ENCODE assay signal across 7 cellular contexts in the genomic region with DNA sequence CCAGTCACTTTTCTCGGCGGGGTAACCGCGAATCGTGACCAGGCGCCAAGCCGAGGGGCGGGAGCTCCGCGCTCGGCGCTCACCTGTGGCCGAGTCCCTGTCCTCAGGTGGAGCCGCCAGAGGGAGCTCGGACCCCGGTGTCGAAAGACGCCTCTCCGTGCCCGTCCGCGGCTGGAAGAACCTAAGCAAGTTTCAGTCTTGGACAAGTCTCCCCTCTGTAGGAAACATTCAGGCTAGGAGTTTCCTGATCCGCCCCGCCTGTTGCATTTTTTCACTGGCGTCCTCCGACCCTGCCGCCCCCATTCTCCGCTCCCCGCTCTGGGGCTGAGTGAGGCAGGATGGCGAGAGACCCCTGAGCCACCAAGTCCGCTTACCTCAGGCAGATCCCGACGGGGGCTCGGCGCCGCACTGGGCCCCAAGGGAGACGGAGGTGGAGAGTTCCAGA.
A peak's percentile ranks its signal among the peaks of the same experiment; 100 is the strongest.
DNase-seq lines count a peak whose midpoint lies in the region; ATAC-seq lines count a peak whose summit lies in the region.

No MANE protein-coding gene starts in this region.

- DNase-seq in NCI-H2081 treated with DMSO at 0.1 percent for 48 hours (lab: John Stamatoyannopoulos, UW) (peak; percentile 10), cerebellar nuclear complex (lab: John Stamatoyannopoulos, UW) (peak; percentile 26 to 73), islet precursor cell (peak; percentile 96)
- peak; percentile 36 for DNase-seq in activated CD4-positive, alpha-beta T cell treated with anti-CD3 and anti-CD28 coated beads for 1 hour
- DNase-seq in stimulated activated CD4-positive, alpha-beta T cell treated with anti-CD3 and anti-CD28 coated beads, Interleukin-12 subunit alpha, Interleukin-12 subunit beta, amount 100 ng/mL, for 24 hours (ENCODE audit: low read depth in 2 of 2), result peak; percentile 1 to 43

- peak; percentile 35 for ATAC-seq in GM18502 (IDR thresholded peaks at IDR 0.05; ENCODE audit: poor library complexity, unreplicated experiment)
- peak; percentile 43 for ATAC-seq in HG02943 (IDR thresholded peaks at IDR 0.05; ENCODE audit: low read depth, unreplicated experiment)

Comparison
In these comparisons a context has a peak if more than half of its experiments do, and no peak if none do; other contexts are left out.
1. Peak in every context shown above with its lines: DNase-seq and ATAC-seq.
2. DNase-seq: peak in every context shown above with its lines; median percentile 96 in islet precursor cell; 50 in cerebellar nuclear complex; 36 in activated CD4-positive, alpha-beta T cell treated with anti-CD3 and anti-CD28 coated beads for 1 hour; 22 in stimulated activated CD4-positive, alpha-beta T cell treated with anti-CD3 and anti-CD28 coated beads, Interleukin-12 subunit alpha, Interleukin-12 subunit beta, amount 100 ng/mL, for 24 hours; 10 in NCI-H2081 treated with DMSO at 0.1 percent for 48 hours.